In the genomic region with DNA sequence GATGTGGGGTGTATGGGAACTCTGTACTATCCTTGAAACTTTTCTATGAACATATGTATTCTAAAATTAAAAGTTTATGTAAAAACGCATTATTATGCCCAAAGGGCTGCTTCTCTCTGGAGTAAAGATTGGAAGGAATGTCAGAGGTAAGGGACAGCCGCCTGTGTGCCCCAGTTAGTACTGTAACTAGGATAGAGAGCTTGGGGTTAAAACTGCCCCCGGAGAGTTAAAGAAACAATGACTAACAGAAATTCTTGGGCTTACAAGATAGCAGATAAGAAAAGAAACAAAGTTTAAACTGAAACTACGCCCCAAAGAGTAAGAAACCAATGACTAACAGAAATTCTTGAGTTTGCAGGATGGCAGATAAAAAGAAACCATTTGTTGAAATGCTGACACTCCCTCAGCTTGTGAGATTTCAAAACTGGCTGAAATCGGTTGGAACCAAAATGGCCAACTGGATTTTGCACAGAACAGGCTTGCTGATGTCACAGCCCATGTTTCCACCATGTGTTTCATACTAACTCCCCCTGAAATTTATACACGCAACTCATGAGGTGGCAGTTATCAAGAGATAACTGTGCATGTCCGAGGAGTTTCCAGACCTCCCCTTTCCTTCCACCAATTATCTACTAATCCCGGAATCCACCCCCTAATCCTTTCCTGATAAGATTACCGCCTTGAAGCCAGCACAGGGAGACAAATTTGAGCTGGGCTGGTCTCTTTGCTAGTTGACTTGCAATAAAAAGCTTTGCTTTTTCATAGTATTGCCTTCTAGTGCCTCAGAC, we compare ENCODE assay signal across 8 cellular contexts. TPM values are rescaled to one million over a fixed set of nuclear protein-coding genes. Genes with fewer than 3 reads are reported as not detected.
A peak's percentile ranks its signal among the peaks of the same experiment; 100 is the strongest.
DNase-seq lines count a peak whose midpoint lies in the region; ATAC-seq and TF ChIP-seq lines count a peak whose summit lies in the region.

No MANE protein-coding gene starts in this region.

- no peaks in the 10 kb centered on the region for H3K9me2 ChIP-seq in Loucy (replicated peaks; ENCODE audit: low read depth, low read length)

- H3K4me3 ChIP-seq in BE2C (ENCODE audit: low read depth, low read length) (peak overlapping the region; percentile 22), Loucy (ENCODE audit: low read length, poor library complexity, severe bottlenecking) (no peak overlapping the region), colonic mucosa (no peak overlapping the region)

- H3K4me1 ChIP-seq in BE2C, result no peaks in the 10 kb centered on the region
- H3K4me1 ChIP-seq in Loucy (ENCODE audit: insufficient read depth, low read length, poor library complexity, severe bottlenecking), result no peaks in the 10 kb centered on the region
- H3K4me1 ChIP-seq in colonic mucosa, result no peaks in the 10 kb centered on the region

- no peak overlapping the region for H3K4me2 ChIP-seq in Loucy (ENCODE audit: low read depth, low read length, poor library complexity, severe bottlenecking)

- H3K27me3 ChIP-seq in BE2C (no peaks in the 10 kb centered on the region), Loucy (ENCODE audit: insufficient read depth, low read length, poor library complexity, severe bottlenecking) (no peaks in the 10 kb centered on the region), colonic mucosa (no peaks in the 10 kb centered on the region)

- TF ChIP-seq CTCF in BE2C (IDR thresholded peaks at IDR 0.05; ENCODE audit: low read depth, low read length), result no peak
- no peak for TF ChIP-seq CTCF in Loucy (conservative IDR thresholded peaks at IDR 0.05; ENCODE audit: low read length)
- no peak for TF ChIP-seq CTCF in colonic mucosa (IDR thresholded peaks at IDR 0.05)

- no peaks in the 10 kb centered on the region for H3K79me2 ChIP-seq in Loucy (ENCODE audit: insufficient read depth, low read length)

- ATAC-seq in HG03108 (IDR thresholded peaks at IDR 0.05; ENCODE audit: unreplicated experiment), result no peak

- H3F3A ChIP-seq in Loucy (ENCODE audit: low read depth), result no peaks in the 10 kb centered on the region

- intact Hi-C loops in colonic mucosa (cut with DNase I), result no loop called here

- H3K27ac ChIP-seq in colonic mucosa, result peak overlapping the region; percentile 26

- no peaks in the 10 kb centered on the region for H3K9me3 ChIP-seq in BE2C
- H3K9me3 ChIP-seq in Loucy (ENCODE audit: insufficient read depth, low read depth, low read length), result no peaks in the 10 kb centered on the region
- H3K9me3 ChIP-seq in colonic mucosa, result no peaks in the 10 kb centered on the region

- H2AFZ ChIP-seq in Loucy (ENCODE audit: low read length), result peak overlapping the region; percentile 74

- DNase-seq in BE2C (no peak), colonic mucosa (no peak), myocyte (ENCODE audit: low read depth) (peak; percentile 68), NCI-H526 treated with DMSO at 0.1 percent for 48 hours (lab: John Stamatoyannopoulos, UW) (no peak), HK-2 (ENCODE audit: unreplicated experiment) (no peak), NCI-H187 (lab: John Stamatoyannopoulos, UW) (no peak)

- no peaks in the 10 kb centered on the region for H4K20me1 ChIP-seq in Loucy (ENCODE audit: insufficient read depth, low read length, poor library complexity, severe bottlenecking)

- H3K36me3 ChIP-seq in BE2C, result no peaks in the 10 kb centered on the region
- H3K36me3 ChIP-seq in Loucy (ENCODE audit: insufficient read depth, low read length), result no peaks in the 10 kb centered on the region
- H3K36me3 ChIP-seq in colonic mucosa, result no peaks in the 10 kb centered on the region

- H3K9ac ChIP-seq in Loucy (ENCODE audit: low read depth, low read length, poor library complexity, severe bottlenecking) (no peak overlapping the region), colonic mucosa (ENCODE audit: low read depth in 2 of 2, low read length in 2 of 2) (peak overlapping the region in 1 of 2 donors; percentile 10)

RNA-seq across cellular contexts. Expression of gene TXNDC2, which starts 8.7 kb away (rescaled TPM):
- not detected for polyA plus RNA-seq in BE2C (2012; ENCODE audit: insufficient read depth, insufficient read length, low read depth)
- total RNA-seq in colonic mucosa (not detected), myocyte (0.10 TPM in 1 of 2 replicates, not detected in the other)
- 0.24 TPM for polyA plus RNA-seq in myocyte (2012)

RNA-seq across cellular contexts. Expression of gene VAPA, which starts 36.8 kb away (rescaled TPM):
- 103 TPM for polyA plus RNA-seq in BE2C (2012; ENCODE audit: insufficient read depth, insufficient read length, low read depth)
- total RNA-seq in colonic mucosa (100 to 1,000 TPM; 224 to 295 TPM), myocyte (281 and 387 TPM in 2 replicates)
- 144 TPM for polyA plus RNA-seq in myocyte (2012)
